In the genomic region with DNA sequence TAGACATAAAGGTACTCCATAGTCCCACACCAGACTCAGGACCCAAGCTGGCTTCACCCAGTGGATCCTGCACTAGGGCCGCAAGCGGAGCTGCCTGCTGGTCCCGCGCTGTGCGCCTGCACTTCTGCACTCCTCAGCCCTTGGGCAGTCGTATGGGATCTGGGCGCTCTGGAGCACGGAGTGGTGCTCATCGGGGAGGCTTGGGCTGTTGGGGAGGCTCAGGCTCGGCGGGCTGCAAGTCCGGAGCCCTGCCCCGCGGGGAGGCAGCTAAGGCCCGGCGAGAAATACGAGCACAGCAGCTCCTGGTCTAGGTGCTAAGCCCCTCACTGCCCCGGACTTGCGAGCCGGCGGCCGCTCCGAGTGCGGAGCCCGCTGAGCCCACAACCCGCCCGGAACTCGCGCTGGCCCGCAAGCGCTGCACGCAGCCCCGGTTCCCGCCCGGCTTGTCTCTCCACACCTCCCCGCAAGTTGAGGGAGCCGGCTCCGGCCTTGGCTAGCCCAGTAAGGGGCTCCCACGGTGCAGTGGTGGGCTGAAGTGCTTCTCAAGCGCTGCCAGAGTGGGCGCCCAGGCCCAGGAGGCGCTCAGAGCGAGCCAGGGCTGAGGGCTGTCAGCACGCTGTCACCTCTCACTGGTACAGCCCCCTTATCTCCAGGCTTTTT, we compare ENCODE assay signal across 14 cellular contexts.
"Had no signal": no experiment of that assay in that cellular context is flagged by ENCODE, and none has a peak within 500 bp of the region (broad histone marks: within the 10 kb centered on the region; RNA-seq: fewer than 3 reads in every experiment).

No MANE protein-coding gene starts in this region.

- H3K9ac ChIP-seq: parathyroid adenoma had no signal

- ATAC-seq: activated CD8-positive, alpha-beta T cell treated with anti-CD3 and anti-CD28 coated beads for 36 hours; activated naive CD8-positive, alpha-beta T cell treated with anti-CD3 and anti-CD28 coated beads, Interleukin-2, amount 50 U/mL, for 24 hours; left lobe of liver; T-cell had no signal

- H3K36me3 ChIP-seq: SJSA1, transverse colon had no signal

- H3K4me3 ChIP-seq: SJSA1, skin epidermis, transverse colon had no signal

- DNase-seq: activated CD8-positive, alpha-beta memory T cell treated with anti-CD3 and anti-CD28 coated beads, Interleukin-2, amount 50 U/mL, for 48 hours; activated CD8-positive, alpha-beta T cell treated with anti-CD3 and anti-CD28 coated beads for 36 hours; activated naive CD4-positive, alpha-beta T cell; activated naive CD8-positive, alpha-beta T cell treated with anti-CD3 and anti-CD28 coated beads, Interleukin-2, amount 50 U/mL, for 24 hours; effector CD4-positive, alpha-beta T cell; hypothalamus; T-cell; T1000; transverse colon had no signal

- H3K27me3 ChIP-seq: SJSA1, transverse colon had no signal

- H3K9me3 ChIP-seq: SJSA1, transverse colon had no signal

- H2AFZ ChIP-seq: parathyroid adenoma had no signal

- H3K27ac ChIP-seq: epithelial cell of prostate, parathyroid adenoma, SJSA1, skin epidermis, transverse colon had no signal

- H3K79me2 ChIP-seq: parathyroid adenoma had no signal

- H3K4me1 ChIP-seq: parathyroid adenoma, transverse colon had no signal
